36 cellular contexts compared by ENCODE assay signal in the genomic region with DNA sequence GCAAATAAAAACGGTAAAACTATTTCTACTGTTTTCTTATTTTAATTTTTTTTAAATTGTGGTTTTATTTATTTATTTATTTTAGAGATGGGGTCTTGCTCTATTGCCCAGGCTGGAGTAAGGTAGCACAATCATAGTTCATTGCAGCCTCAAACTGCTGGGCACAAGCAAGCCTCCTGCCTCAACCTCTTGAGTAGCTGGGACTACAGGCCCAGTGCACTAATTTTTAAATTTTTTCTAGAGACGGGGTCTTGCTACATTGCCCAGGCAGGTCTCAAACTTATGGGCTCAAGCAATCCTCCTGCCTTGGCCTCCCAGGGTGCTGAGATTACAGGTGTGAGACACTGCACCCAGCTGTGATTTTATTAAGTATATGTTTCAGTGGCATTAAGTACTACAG.
"Had no signal": no experiment of that assay in that cellular context is flagged by ENCODE, and none has a peak within 500 bp of the region (broad histone marks: within the 10 kb centered on the region; RNA-seq: fewer than 3 reads in every experiment).

No MANE protein-coding gene starts in this region.

- H3K4me1 Mint-ChIP-seq: activated CD4-positive, alpha-beta T cell treated with anti-CD3 and anti-CD28 coated beads, Interleukin-2, amount 10 ng/mL, durations not matched to agents 7 days and 5 days had no signal

- FAIRE-seq: astrocyte, TTC549 had no signal

- H3K9me3 Mint-ChIP-seq: activated CD4-positive, alpha-beta memory T cell treated with anti-CD3 and anti-CD28 coated beads, Interleukin-2, amount 10 ng/mL, durations not matched to agents 7 days and 5 days; activated CD4-positive, alpha-beta T cell treated with anti-CD3 and anti-CD28 coated beads, Interleukin-2, amount 10 ng/mL, durations not matched to agents 7 days and 5 days; activated naive CD4-positive, alpha-beta T cell treated with anti-CD3 and anti-CD28 coated beads, Interleukin-2, amount 50 U/mL, for 72 hours; activated naive CD8-positive, alpha-beta T cell treated with anti-CD3 and anti-CD28 coated beads for 36 hours; activated T-cell treated with anti-CD3 and anti-CD28 coated beads, Interleukin-2, amount 50 U/mL, for 24 hours; activated T-helper 2 cell treated with anti-CD3 and anti-CD28 coated beads, Interferon-gamma antibody, Interleukin-2, Interleukin-4, amounts not matched to agents 10 μg/mL and 5 μg/mL and 100 μg/mL, durations not matched to agents 14 hours and 24 hours and 36 hours; T-helper 1 cell treated with Interleukin-12 subunit alpha and Interleukin-12 subunit beta and Interleukin-4 antibody, amounts not matched to agents 30 μg/mL and 1 μg/mL, for 36 hours; T-helper 2 cell treated with Interferon-gamma antibody and Interleukin-4, amounts not matched to agents 5 μg/mL and 100 μg/mL, for 36 hours had no signal

- H3K27ac ChIP-seq: adrenal gland, body of pancreas, brain microvascular endothelial cell, breast epithelium, VCaP had no signal

- H3K4me1 ChIP-seq: adrenal gland, body of pancreas, breast epithelium had no signal

- DNase-seq: activated CD4-positive, alpha-beta memory T cell treated with anti-CD3 and anti-CD28 coated beads, Interleukin-2, amount 10 ng/mL, durations not matched to agents 7 days and 5 days; activated CD4-positive, alpha-beta T cell treated with anti-CD3 and anti-CD28 coated beads for 1 hour; activated CD4-positive, alpha-beta T cell treated with anti-CD3 and anti-CD28 coated beads for 36 hours; activated CD4-positive, alpha-beta T cell treated with anti-CD3 and anti-CD28 coated beads for 48 hours; activated CD4-positive, alpha-beta T cell treated with anti-CD3 and anti-CD28 coated beads, Interleukin-2, amount 10 ng/mL, durations not matched to agents 7 days and 5 days; activated CD4-positive, alpha-beta T cell treated with anti-CD3 and anti-CD28 coated beads, Interleukin-2, amount 50 U/mL, for 48 hours; activated CD4-positive, CD25-positive, alpha-beta regulatory T cell; activated CD8-positive, alpha-beta memory T cell treated with anti-CD3 and anti-CD28 coated beads for 24 hours; activated CD8-positive, alpha-beta memory T cell treated with anti-CD3 and anti-CD28 coated beads, Interleukin-2, amount 10 ng/mL, durations not matched to agents 7 days and 5 days; activated CD8-positive, alpha-beta memory T cell treated with anti-CD3 and anti-CD28 coated beads, Interleukin-2, amount 50 U/mL, for 48 hours; activated CD8-positive, alpha-beta T cell treated with anti-CD3 and anti-CD28 coated beads, Interleukin-2, amount 10 ng/mL, durations not matched to agents 7 days and 5 days; activated effector memory CD4-positive, alpha-beta T cell treated with Interleukin-2 at 50 U/mL for 16 hours; activated gamma-delta T cell; activated naive CD4-positive, alpha-beta T cell treated with anti-CD3 and anti-CD28 coated beads, Interleukin-2, amount 50 U/mL, for 16 hours; activated naive CD4-positive, alpha-beta T cell treated with Interleukin-2 at 50 U/mL for 16 hours; activated naive CD8-positive, alpha-beta T cell treated with anti-CD3 and anti-CD28 coated beads for 36 hours; activated T-cell treated with anti-CD3 and anti-CD28 coated beads, Interleukin-2, amount 50 U/mL, for 24 hours; activated T-cell treated with anti-CD3 and anti-CD28 coated beads, Interleukin-2, amount 50 U/mL, for 48 hours; adrenal gland; amniotic stem cell; aorta; body of pancreas; brain microvascular endothelial cell; central memory CD4-positive, alpha-beta T cell; T-helper 1 cell; T-helper 2 cell; T-helper 9 cell had no signal

- H3K27me3 Mint-ChIP-seq: activated CD4-positive, alpha-beta memory T cell treated with anti-CD3 and anti-CD28 coated beads, Interleukin-2, amount 10 ng/mL, durations not matched to agents 7 days and 5 days; activated CD4-positive, alpha-beta T cell treated with anti-CD3 and anti-CD28 coated beads for 36 hours; activated CD4-positive, alpha-beta T cell treated with anti-CD3 and anti-CD28 coated beads, Interleukin-2, amount 10 ng/mL, durations not matched to agents 7 days and 5 days; activated CD8-positive, alpha-beta memory T cell treated with anti-CD3 and anti-CD28 coated beads, Interleukin-2, amount 10 ng/mL, durations not matched to agents 7 days and 5 days; activated naive CD8-positive, alpha-beta T cell treated with anti-CD3 and anti-CD28 coated beads for 36 hours; activated T-cell treated with anti-CD3 and anti-CD28 coated beads, Interleukin-2, amount 50 U/mL, for 24 hours had no signal

- H3K27me3 ChIP-seq: adrenal gland, body of pancreas, brain microvascular endothelial cell, breast epithelium had no signal

- H3K27ac Mint-ChIP-seq: activated CD4-positive, alpha-beta memory T cell treated with anti-CD3 and anti-CD28 coated beads, Interleukin-2, amount 10 ng/mL, durations not matched to agents 7 days and 5 days; activated CD4-positive, alpha-beta T cell treated with anti-CD3 and anti-CD28 coated beads for 36 hours; activated CD4-positive, alpha-beta T cell treated with anti-CD3 and anti-CD28 coated beads, Interleukin-2, amount 10 ng/mL, durations not matched to agents 7 days and 5 days; activated CD8-positive, alpha-beta memory T cell treated with anti-CD3 and anti-CD28 coated beads, Interleukin-2, amount 10 ng/mL, durations not matched to agents 7 days and 5 days; activated CD8-positive, alpha-beta T cell treated with anti-CD3 and anti-CD28 coated beads, Interleukin-2, amount 10 ng/mL, durations not matched to agents 7 days and 5 days; activated naive CD4-positive, alpha-beta T cell treated with anti-CD3 and anti-CD28 coated beads, Interleukin-2, amount 50 U/mL, for 72 hours; activated naive CD8-positive, alpha-beta T cell treated with anti-CD3 and anti-CD28 coated beads for 36 hours; activated T-helper 2 cell treated with anti-CD3 and anti-CD28 coated beads, Interferon-gamma antibody, Interleukin-2, Interleukin-4, amounts not matched to agents 10 μg/mL and 5 μg/mL and 100 μg/mL, durations not matched to agents 14 hours and 24 hours and 36 hours; T-helper 1 cell treated with Interleukin-12 subunit alpha and Interleukin-12 subunit beta and Interleukin-4 antibody, amounts not matched to agents 30 μg/mL and 1 μg/mL, for 36 hours; T-helper 2 cell treated with Interferon-gamma antibody and Interleukin-4, amounts not matched to agents 5 μg/mL and 100 μg/mL, for 36 hours had no signal

- H3K36me3 ChIP-seq: breast epithelium had no signal

- H3K9me3 ChIP-seq: adrenal gland, body of pancreas, breast epithelium had no signal

- ATAC-seq: activated CD4-positive, alpha-beta T cell treated with anti-CD3 and anti-CD28 coated beads for 36 hours; activated CD4-positive, CD25-positive, alpha-beta regulatory T cell treated with anti-CD3 and anti-CD28 coated beads, Interleukin-2, amount 50 U/mL, for 24 hours; activated CD8-positive, alpha-beta memory T cell treated with anti-CD3 and anti-CD28 coated beads, Interleukin-2, amount 10 ng/mL, durations not matched to agents 7 days and 5 days; activated CD8-positive, alpha-beta T cell treated with anti-CD3 and anti-CD28 coated beads, Interleukin-2, amount 10 ng/mL, durations not matched to agents 7 days and 5 days; activated naive CD4-positive, alpha-beta T cell treated with anti-CD3 and anti-CD28 coated beads, Interleukin-2, amount 50 U/mL, for 72 hours; body of pancreas had no signal

- H3K4me3 Mint-ChIP-seq: activated CD4-positive, alpha-beta memory T cell treated with anti-CD3 and anti-CD28 coated beads, Interleukin-2, amount 10 ng/mL, durations not matched to agents 7 days and 5 days; activated CD4-positive, alpha-beta T cell treated with anti-CD3 and anti-CD28 coated beads for 36 hours; activated CD4-positive, alpha-beta T cell treated with anti-CD3 and anti-CD28 coated beads, Interleukin-2, amount 10 ng/mL, durations not matched to agents 7 days and 5 days; activated CD8-positive, alpha-beta memory T cell treated with anti-CD3 and anti-CD28 coated beads, Interleukin-2, amount 10 ng/mL, durations not matched to agents 7 days and 5 days; activated CD8-positive, alpha-beta T cell treated with anti-CD3 and anti-CD28 coated beads, Interleukin-2, amount 10 ng/mL, durations not matched to agents 7 days and 5 days; activated naive CD8-positive, alpha-beta T cell treated with anti-CD3 and anti-CD28 coated beads for 36 hours; activated T-cell treated with anti-CD3 and anti-CD28 coated beads, Interleukin-2, amount 50 U/mL, for 24 hours; T-helper 1 cell treated with Interleukin-12 subunit alpha and Interleukin-12 subunit beta and Interleukin-4 antibody, amounts not matched to agents 30 μg/mL and 1 μg/mL, for 36 hours; T-helper 2 cell treated with Interferon-gamma antibody and Interleukin-4, amounts not matched to agents 5 μg/mL and 100 μg/mL, for 36 hours had no signal

- H3K4me3 ChIP-seq: adrenal gland, body of pancreas, breast epithelium had no signal
